ENCODE assay signal across 9 cellular contexts in genomic region chr10:13439313-13439712, GRCh38.
DNase-seq lines count a peak whose midpoint lies in the region; ATAC-seq and TF ChIP-seq lines count a peak whose summit lies in the region.
"Had no signal": no experiment of that assay in that cellular context is flagged by ENCODE, and none has a peak within 500 bp of the region (broad histone marks: within the 10 kb centered on the region; RNA-seq: fewer than 3 reads in every experiment).

No MANE protein-coding gene starts in this region.

- ATAC-seq in Panc1 (0 out of 2 replicates have a peak, but pooled peaks have one; percentile 21), esophagus mucosa (peak; percentile 11)

- H3K4me1 ChIP-seq in Panc1 (ENCODE audit: control insufficient read depth, insufficient read depth, low read length) (no peaks in the 10 kb centered on the region), osteoblast (ENCODE audit: insufficient read depth, low read length) (peaks cover 16% of the 10 kb centered on the region)

- H3K27ac Mint-ChIP-seq in Calu3 (ENCODE audit: unreplicated experiment): no peak overlapping the region

- no peaks in the 10 kb centered on the region for H3K36me3 Mint-ChIP-seq in Calu3 (ENCODE audit: insufficient read depth, unreplicated experiment)

- intact Hi-C loops in Calu3 (cut with micrococcal nuclease; ENCODE audit: unreplicated experiment): no loop called here
- intact Hi-C loops in Panc1 (cut with micrococcal nuclease; ENCODE audit: unreplicated experiment): loop anchor here (2.0 kb wide), 1 partner anchor 67 kb away; no protein-coding TSS in a partner anchor

- H3K4me3 ChIP-seq in Panc1 (ENCODE audit: low read depth in 2 of 2, low read length in 2 of 2): no peak overlapping the region
- peak overlapping the region; percentile 47 for H3K4me3 ChIP-seq in osteoblast (ENCODE audit: insufficient read depth, low read length)

- TF ChIP-seq CTCF in Calu3 (IDR thresholded peaks at IDR 0.05; ENCODE audit: unreplicated experiment) (no peak), Panc1 (IDR thresholded peaks at IDR 0.05) (no peak), osteoblast (IDR thresholded peaks at IDR 0.05; ENCODE audit: extremely low read depth, low read depth, low read length) (no peak)

- no peaks in the 10 kb centered on the region for H3K27me3 ChIP-seq in Panc1 (ENCODE audit: control insufficient read depth, insufficient read depth, low read length)
- peaks cover 29% of the 10 kb centered on the region for H3K27me3 ChIP-seq in osteoblast (ENCODE audit: insufficient read depth, low read length)

- peaks cover 40% of the 10 kb centered on the region for H3K27me3 Mint-ChIP-seq in Calu3 (ENCODE audit: unreplicated experiment)

- H3K36me3 ChIP-seq in Panc1 (ENCODE audit: control insufficient read depth, insufficient read depth, low read length) (no peaks in the 10 kb centered on the region), osteoblast (ENCODE audit: insufficient read depth, low read length) (no peaks in the 10 kb centered on the region)

- POLR2A ChIA-PET in Panc1 (lab: Charles Lee): no interaction called here

- no peak overlapping the region for H2AFZ ChIP-seq in osteoblast (ENCODE audit: low read length)

- H3K4me2 ChIP-seq in osteoblast (ENCODE audit: insufficient read depth, low read length): peak overlapping the region; percentile 70

- H3K4me3 Mint-ChIP-seq in Calu3 (ENCODE audit: low read depth, unreplicated experiment): peak overlapping the region; percentile 68

- CTCF ChIA-PET in Calu3 (lab: Charles Lee) (interaction anchor here (0.8 to 2.5 kb wide), 6 partner anchors 14 to 167 kb away, joined by 3 to 36 read pairs (median 4); no protein-coding TSS in a partner anchor), Panc1 (lab: Charles Lee) (interaction anchor here (1.9 kb wide), 1 partner anchor 68 kb away, joined by 8 read pairs; no protein-coding TSS in a partner anchor)

- H3K9me3 Mint-ChIP-seq in Calu3 (ENCODE audit: low read depth, unreplicated experiment): no peaks in the 10 kb centered on the region

- H3K9me3 ChIP-seq in Panc1 (ENCODE audit: control insufficient read depth, insufficient read depth, low read depth, low read length) (no peaks in the 10 kb centered on the region), osteoblast (ENCODE audit: low read depth, low read length) (no peaks in the 10 kb centered on the region)
- H3K9me3 ChIP-seq: sigmoid colon had no signal

- DNase-seq in Calu3 (no peak), Panc1 (ENCODE audit: low read depth, low spot score) (no peak), osteoblast (ENCODE audit: insufficient read length, low spot score, missing footprints) (no peak), NAMALWA (ENCODE audit: low spot score) (no peak), glomerular visceral epithelial cell (ENCODE audit: extremely low spot score) (no peak), NCI-H187 (lab: John Stamatoyannopoulos, UW) (no peak)
- DNase-seq: NCI-H1694, sigmoid colon had no signal

- H3K27ac ChIP-seq in Panc1 (ENCODE audit: low read length) (no peak overlapping the region), osteoblast (ENCODE audit: low read depth, low read length) (no peak overlapping the region)
- H3K27ac ChIP-seq: sigmoid colon had no signal

- H3K79me2 ChIP-seq in osteoblast (ENCODE audit: insufficient read depth, low read length): no peaks in the 10 kb centered on the region

- in situ Hi-C loops in Panc1 (cut with HindIII; ENCODE audit: low pct_unique_long_range_greater_than_20kb, low sequenced_read_pairs): no loop called here

- no peaks in the 10 kb centered on the region for H4K20me1 ChIP-seq in osteoblast (ENCODE audit: insufficient read depth, low read length)

- H3K4me1 Mint-ChIP-seq in Calu3 (ENCODE audit: low read depth, unreplicated experiment): no peaks in the 10 kb centered on the region

- BruUV-seq in Calu3 (replicated peaks; lab: Mats Ljungman, UMichigan) (no TSS peak), Panc1 (replicated peaks; lab: Mats Ljungman, UMichigan) (no TSS peak)
